ENCODE assay signal across 17 cellular contexts in genomic region chr5:52685621-52686370, GRCh38.
A peak's percentile ranks its signal among the peaks of the same experiment; 100 is the strongest.
DNase-seq lines count a peak whose midpoint lies in the region; ATAC-seq and TF ChIP-seq lines count a peak whose summit lies in the region.
"Had no signal": no experiment of that assay in that cellular context is flagged by ENCODE, and none has a peak within 500 bp of the region (broad histone marks: within the 10 kb centered on the region; RNA-seq: fewer than 3 reads in every experiment).

No MANE protein-coding gene starts in this region.

- no peaks in the 10 kb centered on the region for H3K79me2 ChIP-seq in mammary epithelial cell (ENCODE audit: insufficient read depth, low read length)

- H3K36me3 ChIP-seq in HEK293 (ENCODE audit: control insufficient read depth in 2 of 2, insufficient read depth in 1 of 2, low read length in 2 of 2) = no peaks in the 10 kb centered on the region
- H3K36me3 ChIP-seq in mammary epithelial cell (ENCODE audit: insufficient read depth, low read length) = no peaks in the 10 kb centered on the region
- H3K36me3 ChIP-seq: SJSA1 had no signal

- H3K4me1 ChIP-seq in HEK293 (ENCODE audit: control insufficient read depth, insufficient read depth, low read length) (no peaks in the 10 kb centered on the region), mammary epithelial cell (ENCODE audit: insufficient read depth, low read length) (no peaks in the 10 kb centered on the region)

- TF ChIP-seq CTCF in HEK293 (tag by site-specific recombination; IDR thresholded peaks at IDR 0.05) (no peak), mammary epithelial cell (conservative IDR thresholded peaks at IDR 0.05 in 1 of 2, IDR thresholded peaks at IDR 0.05 in 1 of 2; ENCODE audit: extremely low read depth in 1 of 2, insufficient read depth in 1 of 2, low read depth in 1 of 2, low read length in 2 of 2) (no peak)

- dilution Hi-C loops in mammary epithelial cell (cut with HindIII; ENCODE audit: low sequenced_read_pairs) = no loop called here

- no peak overlapping the region for H3K4me3 ChIP-seq in HEK293 (ENCODE audit: low read depth, low read length)
- no peak overlapping the region for H3K4me3 ChIP-seq in mammary epithelial cell (replicated peaks in 1 of 3; ENCODE audit: insufficient read depth in 1 of 3, low read depth in 2 of 3, low read length in 3 of 3)
- H3K4me3 ChIP-seq: GM23248, SJSA1 had no signal

- H3K36me3 Mint-ChIP-seq in activated CD4-positive, alpha-beta T cell treated with anti-CD3 and anti-CD28 coated beads for 36 hours (ENCODE audit: low read depth) = no peaks in the 10 kb centered on the region

- H3K9me3 ChIP-seq in HEK293 (ENCODE audit: control insufficient read depth, insufficient read depth, low read depth, low read length) (no peaks in the 10 kb centered on the region), mammary epithelial cell (replicated peaks; ENCODE audit: insufficient read depth, low read length) (no peaks in the 10 kb centered on the region)
- H3K9me3 ChIP-seq: SJSA1 had no signal

- H2AFZ ChIP-seq in mammary epithelial cell (ENCODE audit: low read depth, low read length) = no peak overlapping the region
- H2AFZ ChIP-seq: GM23248 had no signal

- no peaks in the 10 kb centered on the region for H3K4me1 Mint-ChIP-seq in activated CD4-positive, alpha-beta T cell treated with anti-CD3 and anti-CD28 coated beads for 36 hours

- no peak overlapping the region for H3K27ac ChIP-seq in HEK293 (ENCODE audit: extremely low read depth, low read depth, low read length)
- no peak overlapping the region for H3K27ac ChIP-seq in mammary epithelial cell (ENCODE audit: insufficient read depth, low read depth, low read length)
- H3K27ac ChIP-seq: GM23248, SJSA1 had no signal

- H3K4me2 ChIP-seq in mammary epithelial cell (ENCODE audit: insufficient read depth, low read depth, low read length) = no peak overlapping the region

- 63% methylated on average over 4 of the region's 4 CpGs for WGBS in mammary epithelial cell (ENCODE audit: low coverage, missing lambda C conversion rate)

- POLR2A ChIA-PET in HEK293 (lab: Yijun Ruan, JAX) = no interaction called here
- POLR2A ChIA-PET in activated CD4-positive, alpha-beta T cell treated with anti-CD3 and anti-CD28 coated beads for 36 hours (lab: Charles Lee) = no interaction called here

- H3K4me3 Mint-ChIP-seq in activated CD4-positive, alpha-beta T cell treated with anti-CD3 and anti-CD28 coated beads for 36 hours = no peak overlapping the region

- H3K27me3 Mint-ChIP-seq in activated CD4-positive, alpha-beta T cell treated with anti-CD3 and anti-CD28 coated beads for 36 hours = peaks cover 3% of the 10 kb centered on the region

- H3K9me3 Mint-ChIP-seq in activated CD4-positive, alpha-beta T cell treated with anti-CD3 and anti-CD28 coated beads for 36 hours (ENCODE audit: low read depth) = no peaks in the 10 kb centered on the region

- peak; percentile 26 for DNase-seq in COLO829 (ENCODE audit: low spot score)
- DNase-seq in mammary epithelial cell = peak; percentile 8
- DNase-seq in left kidney (ENCODE audit: low read depth, low spot score) = peak; percentile 60
- no peak for DNase-seq in activated CD4-positive, alpha-beta T cell treated with anti-CD3 and anti-CD28 coated beads, Interleukin-2, amount 50 U/mL, for 1 hour
- no peak for DNase-seq in KBM-7
- no peak for DNase-seq in GF-D8 (lab: John Stamatoyannopoulos, UW)
- no peak for DNase-seq in activated CD4-positive, alpha-beta T cell treated with anti-CD3 and anti-CD28 coated beads for 36 hours
- DNase-seq: GM23248, Karpas-422, NCI-H1105, NCI-H1694 treated with DMSO at 0.1 percent for 48 hours, NCI-H2171 treated with DMSO at 0.1 percent for 48 hours, NCI-H446 treated with DMSO at 0.1 percent for 48 hours, NCI-H748 treated with DMSO at 0.1 percent for 48 hours, OCI-M1 had no signal

- no peak overlapping the region for H3K27ac Mint-ChIP-seq in activated CD4-positive, alpha-beta T cell treated with anti-CD3 and anti-CD28 coated beads for 36 hours

- no peak overlapping the region for H3K9ac ChIP-seq in mammary epithelial cell (ENCODE audit: insufficient read depth, low read length)
- H3K9ac ChIP-seq: GM23248 had no signal

- CTCF ChIA-PET in HEK293 (lab: Yijun Ruan, JAX) (interaction anchor here (1.0 to 1.3 kb wide), 2 partner anchors 10 to 1727 kb away, joined by 3 to 4 read pairs; no protein-coding TSS in a partner anchor), mammary epithelial cell (lab: Charles Lee; ENCODE audit: low non-redundant PET) (no interaction called here)
- CTCF ChIA-PET in activated CD4-positive, alpha-beta T cell treated with anti-CD3 and anti-CD28 coated beads for 36 hours (lab: Charles Lee) = interaction anchor here (0.7 to 1.0 kb wide), 3 partner anchors 203 to 264 kb away, joined by 3 to 4 read pairs (median 3); no protein-coding TSS in a partner anchor

- in situ Hi-C loops in mammary epithelial cell (cut with MboI; ENCODE audit: low sequenced_read_pairs in 2 of 2) = loop anchor here in 1 of 2 donors (25.0 kb wide), 1 partner anchor 227 kb away; no protein-coding TSS in a partner anchor
- in situ Hi-C loops in KBM-7 (cut with MboI; ENCODE audit: low pct_unique_long_range_greater_than_20kb, low sequenced_read_pairs) = loop anchor here (25.0 kb wide), 1 partner anchor 202 kb away; no protein-coding TSS in a partner anchor

- no peak for ATAC-seq in activated CD4-positive, alpha-beta T cell treated with anti-CD3 and anti-CD28 coated beads for 36 hours

- no peaks in the 10 kb centered on the region for H4K20me1 ChIP-seq in mammary epithelial cell (ENCODE audit: insufficient read depth, low read length)

- H3K27me3 ChIP-seq in mammary epithelial cell (ENCODE audit: insufficient read depth, low read length) = peaks cover 6% of the 10 kb centered on the region
- H3K27me3 ChIP-seq: SJSA1 had no signal

- no TSS peak for BruUV-seq in mammary epithelial cell (replicated peaks; lab: Mats Ljungman, UMichigan)

- intact Hi-C loops in mammary epithelial cell (cut with micrococcal nuclease) = no loop called here
- intact Hi-C loops in activated CD4-positive, alpha-beta T cell treated with anti-CD3 and anti-CD28 coated beads for 36 hours (cut with DNase I, micrococcal nuclease) = no loop called here

TF ChIP-seq in HEK293, 187 proteins besides CTCF, POLR2A, EP300 and RAD21:
- TF ChIP-seq REST (tag by site-specific recombination; IDR thresholded peaks at IDR 0.05) = peak; percentile 88
- no peak for TF ChIP-seq ZNF791 (tag by site-specific recombination; IDR thresholded peaks at IDR 0.05)
TF ChIP-seq in HEK293: peak in this region for 1.

Comparison
In these comparisons a context has a peak if more than half of its experiments do, and no peak if none do; other contexts are left out.
1. DNase-seq: peak in COLO829 (single experiment), mammary epithelial cell (single experiment) and left kidney (single experiment); none in activated CD4-positive, alpha-beta T cell treated with anti-CD3 and anti-CD28 coated beads, Interleukin-2, amount 50 U/mL, for 1 hour (single experiment), KBM-7 (single experiment), GF-D8 (single experiment) and activated CD4-positive, alpha-beta T cell treated with anti-CD3 and anti-CD28 coated beads for 36 hours (single experiment).